ENCODE assay signal across 25 cellular contexts in genomic region chr4:666436-666810, GRCh38. TPM values are rescaled to one million over a fixed set of nuclear protein-coding genes. Genes with fewer than 3 reads are reported as not detected.
"Had no signal": no experiment of that assay in that cellular context is flagged by ENCODE, and none has a peak within 500 bp of the region (broad histone marks: within the 10 kb centered on the region; RNA-seq: fewer than 3 reads in every experiment).

No MANE protein-coding gene starts in this region.

- H3K4me1 ChIP-seq: parathyroid adenoma, upper lobe of right lung had no signal

- H3K9me3 ChIP-seq: upper lobe of right lung had no signal

- DNase-seq: activated CD4-positive, alpha-beta memory T cell treated with anti-CD3 and anti-CD28 coated beads, Interleukin-2, amount 10 ng/mL, durations not matched to agents 7 days and 5 days; activated CD4-positive, alpha-beta T cell treated with anti-CD3 and anti-CD28 coated beads, Interleukin-2, amount 10 ng/mL, durations not matched to agents 24 days and 14 days; activated CD8-positive, alpha-beta memory T cell treated with anti-CD3 and anti-CD28 coated beads, Interleukin-2, amount 10 ng/mL, durations not matched to agents 7 days and 5 days; activated gamma-delta T cell treated with Interleukin-2 at 50 U/mL for 16 hours; amniotic stem cell; effector CD4-positive, alpha-beta T cell; erythroblast; foreskin fibroblast; mesenchymal stem cell; stimulated activated CD4-positive, alpha-beta T cell treated with anti-CD3 and anti-CD28 coated beads, Interleukin-2, amount 100 ng/mL, for 48 hours; stimulated activated CD8-positive, alpha-beta memory T cell treated with anti-CD3 and anti-CD28 coated beads, Interleukin-4, amount 100 ng/mL, for 48 hours; stimulated activated naive B cell treated with anti-CD40 and anti-IgM and Interleukin-4, amounts not matched to agents 10 μg/mL and 1 μg/mL and 100 μg/mL, for 72 hours; T-cell; upper lobe of right lung had no signal

- H3K27me3 ChIP-seq: upper lobe of right lung had no signal

- H3K4me1 Mint-ChIP-seq: nephron had no signal

- H3K27me3 Mint-ChIP-seq: activated CD4-positive, alpha-beta memory T cell treated with anti-CD3 and anti-CD28 coated beads, Interleukin-2, amount 10 ng/mL, durations not matched to agents 7 days and 5 days; activated CD4-positive, alpha-beta T cell treated with anti-CD3 and anti-CD28 coated beads, Interleukin-2, amount 10 ng/mL, durations not matched to agents 24 days and 14 days; activated CD8-positive, alpha-beta memory T cell treated with anti-CD3 and anti-CD28 coated beads, Interleukin-2, amount 10 ng/mL, durations not matched to agents 7 days and 5 days; activated naive CD8-positive, alpha-beta T cell; stimulated activated naive B cell treated with anti-CD40 and anti-IgM and Interleukin-4, amounts not matched to agents 10 μg/mL and 1 μg/mL and 100 μg/mL, for 72 hours; T-cell had no signal

- H3K27ac Mint-ChIP-seq: activated CD4-positive, alpha-beta memory T cell treated with anti-CD3 and anti-CD28 coated beads, Interleukin-2, amount 10 ng/mL, durations not matched to agents 7 days and 5 days; activated CD4-positive, alpha-beta T cell treated with anti-CD3 and anti-CD28 coated beads, Interleukin-2, amount 10 ng/mL, durations not matched to agents 24 days and 14 days; activated CD8-positive, alpha-beta memory T cell treated with anti-CD3 and anti-CD28 coated beads, Interleukin-2, amount 10 ng/mL, durations not matched to agents 7 days and 5 days; activated naive CD8-positive, alpha-beta T cell; activated T-helper 1 cell treated with anti-CD3 and anti-CD28 coated beads, Interleukin-12 subunit alpha, Interleukin-12 subunit beta, Interleukin-2, Interleukin-4 antibody, amounts not matched to agents 30 ng/mL and 10 ng/mL and 1 ng/mL, durations not matched to agents 14 hours and 24 hours and 36 hours; nephron; stimulated activated naive B cell treated with anti-CD40 and anti-IgM and Interleukin-4, amounts not matched to agents 10 μg/mL and 1 μg/mL and 100 μg/mL, for 72 hours; T-cell; T-helper 2 cell treated with Interferon-gamma antibody and Interleukin-4, amounts not matched to agents 5 μg/mL and 100 μg/mL, for 36 hours had no signal

- H3K4me3 Mint-ChIP-seq: activated CD4-positive, alpha-beta memory T cell treated with anti-CD3 and anti-CD28 coated beads, Interleukin-2, amount 10 ng/mL, durations not matched to agents 7 days and 5 days; activated CD4-positive, alpha-beta T cell treated with anti-CD3 and anti-CD28 coated beads, Interleukin-2, amount 10 ng/mL, durations not matched to agents 24 days and 14 days; activated CD8-positive, alpha-beta memory T cell treated with anti-CD3 and anti-CD28 coated beads, Interleukin-2, amount 10 ng/mL, durations not matched to agents 7 days and 5 days; activated naive CD8-positive, alpha-beta T cell; activated T-helper 1 cell treated with anti-CD3 and anti-CD28 coated beads, Interleukin-12 subunit alpha, Interleukin-12 subunit beta, Interleukin-2, Interleukin-4 antibody, amounts not matched to agents 30 ng/mL and 10 ng/mL and 1 ng/mL, durations not matched to agents 14 hours and 24 hours and 36 hours; nephron; stimulated activated naive B cell treated with anti-CD40 and anti-IgM and Interleukin-4, amounts not matched to agents 10 μg/mL and 1 μg/mL and 100 μg/mL, for 72 hours; T-cell; T-helper 2 cell treated with Interferon-gamma antibody and Interleukin-4, amounts not matched to agents 5 μg/mL and 100 μg/mL, for 36 hours had no signal

- H3K27ac ChIP-seq: parathyroid adenoma, upper lobe of right lung, VCaP had no signal

- ATAC-seq: activated CD4-positive, CD25-positive, alpha-beta regulatory T cell treated with anti-CD3 and anti-CD28 coated beads, Interleukin-2, amount 50 U/mL, for 24 hours; activated CD8-positive, alpha-beta memory T cell treated with anti-CD3 and anti-CD28 coated beads, Interleukin-2, amount 10 ng/mL, durations not matched to agents 7 days and 5 days; stimulated activated naive B cell treated with anti-CD40 and anti-IgM and Interleukin-4, amounts not matched to agents 10 μg/mL and 1 μg/mL and 100 μg/mL, for 72 hours; T-cell; upper lobe of right lung had no signal

- H3K9me3 Mint-ChIP-seq: activated CD4-positive, alpha-beta memory T cell treated with anti-CD3 and anti-CD28 coated beads, Interleukin-2, amount 10 ng/mL, durations not matched to agents 7 days and 5 days; activated CD4-positive, alpha-beta T cell treated with anti-CD3 and anti-CD28 coated beads, Interleukin-2, amount 10 ng/mL, durations not matched to agents 24 days and 14 days; activated T-helper 1 cell treated with anti-CD3 and anti-CD28 coated beads, Interleukin-12 subunit alpha, Interleukin-12 subunit beta, Interleukin-2, Interleukin-4 antibody, amounts not matched to agents 30 ng/mL and 10 ng/mL and 1 ng/mL, durations not matched to agents 14 hours and 24 hours and 36 hours; nephron; T-cell; T-helper 2 cell treated with Interferon-gamma antibody and Interleukin-4, amounts not matched to agents 5 μg/mL and 100 μg/mL, for 36 hours had no signal

- H3K9ac ChIP-seq: parathyroid adenoma had no signal

- H3K4me3 ChIP-seq: smooth muscle cell, upper lobe of right lung had no signal

RNA-seq across cellular contexts. Expression of gene SLC49A3, which starts 22.5 kb away (rescaled TPM):
- total RNA-seq: myocyte had no signal

RNA-seq across cellular contexts. Expression of gene PDE6B, which starts 41.0 kb away (rescaled TPM):
- total RNA-seq: bronchial epithelial cell had no signal
- polyA plus RNA-seq: fibroblast of lung had no signal
